Comparison of ENCODE assay signal across 18 cellular contexts in the genomic region with DNA sequence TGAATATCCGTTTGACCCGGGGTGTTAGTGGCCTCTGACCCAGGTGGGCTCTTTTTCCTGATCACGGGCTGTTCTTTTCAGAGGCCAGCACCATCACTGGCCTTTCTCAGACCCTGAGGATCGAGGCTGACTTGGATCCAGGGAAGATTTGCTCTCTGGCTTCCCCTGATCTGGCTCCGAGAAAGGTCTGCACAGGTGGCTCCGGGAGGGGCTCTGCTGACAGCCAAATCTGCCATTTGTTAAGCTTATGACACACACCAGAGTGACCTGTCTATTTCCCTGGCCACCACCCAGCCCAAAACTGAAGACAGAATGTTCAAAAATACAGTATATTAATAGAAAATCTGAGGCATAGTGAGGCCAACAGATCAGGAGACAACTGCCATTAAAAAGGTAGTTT.
DNase-seq lines count a peak whose midpoint lies in the region; ATAC-seq and TF ChIP-seq lines count a peak whose summit lies in the region.
"Had no signal": no experiment of that assay in that cellular context is flagged by ENCODE, and none has a peak within 500 bp of the region (broad histone marks: within the 10 kb centered on the region; RNA-seq: fewer than 3 reads in every experiment).

No MANE protein-coding gene starts in this region.

- H3K9me3 Mint-ChIP-seq in activated CD8-positive, alpha-beta memory T cell treated with anti-CD3 and anti-CD28 coated beads, Interleukin-2, amount 10 ng/mL, durations not matched to agents 7 days and 5 days (ENCODE audit: low read depth) = peaks cover 6% of the 10 kb centered on the region

- no peaks in the 10 kb centered on the region for H3K4me1 Mint-ChIP-seq in activated CD8-positive, alpha-beta memory T cell treated with anti-CD3 and anti-CD28 coated beads, Interleukin-2, amount 10 ng/mL, durations not matched to agents 7 days and 5 days
- H3K4me1 Mint-ChIP-seq: activated T-helper 17 cell treated with anti-CD3 and anti-CD28 coated beads, Interleukin-2, amount 50 U/mL, for 72 hours; stimulated activated naive CD8-positive, alpha-beta T cell treated with anti-CD3 and anti-CD28 coated beads, Interleukin-15, amount 100 ng/mL, for 72 hours had no signal

- H3K9me3 ChIP-seq in suprapubic skin = peaks cover 6% of the 10 kb centered on the region

- H3K36me3 ChIP-seq in suprapubic skin = no peaks in the 10 kb centered on the region
- H3K36me3 ChIP-seq: BLaER1 treated with 17β-estradiol and CSF1 and Interleukin-3, amounts not matched to agents 10 nM and 100 nM had no signal

- no peak for ATAC-seq in activated CD8-positive, alpha-beta memory T cell treated with anti-CD3 and anti-CD28 coated beads, Interleukin-2, amount 10 ng/mL, durations not matched to agents 7 days and 5 days
- ATAC-seq in GM21529 (IDR thresholded peaks at IDR 0.05; ENCODE audit: unreplicated experiment) = no peak
- ATAC-seq: activated T-helper 17 cell treated with anti-CD3 and anti-CD28 coated beads, Interleukin-2, amount 50 U/mL, for 72 hours; esophagus mucosa; HCT116; stimulated activated naive CD8-positive, alpha-beta T cell treated with anti-CD3 and anti-CD28 coated beads, Interleukin-15, amount 100 ng/mL, for 72 hours had no signal

- H3K4me3 Mint-ChIP-seq in activated CD8-positive, alpha-beta memory T cell treated with anti-CD3 and anti-CD28 coated beads, Interleukin-2, amount 10 ng/mL, durations not matched to agents 7 days and 5 days = no peak overlapping the region
- H3K4me3 Mint-ChIP-seq: activated T-helper 17 cell treated with anti-CD3 and anti-CD28 coated beads, Interleukin-2, amount 50 U/mL, for 72 hours; immature natural killer cell; stimulated activated naive CD8-positive, alpha-beta T cell treated with anti-CD3 and anti-CD28 coated beads, Interleukin-15, amount 100 ng/mL, for 72 hours; T-helper 2 cell treated with Interferon-gamma antibody and Interleukin-4, amounts not matched to agents 5 μg/mL and 100 μg/mL, for 36 hours had no signal

- TF ChIP-seq POLR2A in suprapubic skin (IDR thresholded peaks at IDR 0.05) = no peak

- CTCF ChIA-PET in activated CD8-positive, alpha-beta memory T cell treated with anti-CD3 and anti-CD28 coated beads, Interleukin-2, amount 10 ng/mL, durations not matched to agents 7 days and 5 days (lab: Charles Lee) = interaction anchor here (1.3 kb wide), 1 partner anchor 12 kb away, joined by 3 read pairs; no protein-coding TSS in a partner anchor

- no peak for TF ChIP-seq CTCF in VCaP (conservative IDR thresholded peaks at IDR 0.05)
- no peak for TF ChIP-seq CTCF in suprapubic skin (IDR thresholded peaks at IDR 0.05)
- TF ChIP-seq CTCF in GM13976 (IDR thresholded peaks at IDR 0.05; ENCODE audit: borderline replicate concordance, control extremely low read depth, extremely low read depth, insufficient read depth, missing control alignments) = no peak

- H3K27me3 ChIP-seq in suprapubic skin = peaks cover 26% of the 10 kb centered on the region
- H3K27me3 ChIP-seq: BLaER1 treated with 17β-estradiol and CSF1 and Interleukin-3, amounts not matched to agents 10 nM and 100 nM had no signal

- TF ChIP-seq EP300 in suprapubic skin (IDR thresholded peaks at IDR 0.05) = no peak

- H3K36me3 Mint-ChIP-seq in activated CD8-positive, alpha-beta memory T cell treated with anti-CD3 and anti-CD28 coated beads, Interleukin-2, amount 10 ng/mL, durations not matched to agents 7 days and 5 days = peaks cover 6% of the 10 kb centered on the region

- peak; percentile 18 for DNase-seq in activated CD8-positive, alpha-beta memory T cell treated with anti-CD3 and anti-CD28 coated beads, Interleukin-2, amount 10 ng/mL, durations not matched to agents 7 days and 5 days
- DNase-seq in activated CD8-positive, alpha-beta memory T cell treated with anti-CD3 and anti-CD28 coated beads for 24 hours = no peak
- DNase-seq in mesenteric fat pad (ENCODE audit: low spot score) (peak; percentile 62), suprapubic skin (ENCODE audit: low spot score in 2 of 2) (peak; percentile 36 to 52), NCI-H1436 (lab: John Stamatoyannopoulos, UW) (no peak), GM13976 (ENCODE audit: low spot score) (no peak)
- DNase-seq: immature natural killer cell had no signal

- 55% methylated on average over 6 of the region's 6 CpGs for WGBS in suprapubic skin

- peaks cover 37% of the 10 kb centered on the region for H3K4me1 ChIP-seq in suprapubic skin

- H3K4me3 ChIP-seq in suprapubic skin = no peak overlapping the region
- H3K4me3 ChIP-seq: BLaER1 treated with 17β-estradiol and CSF1 and Interleukin-3, amounts not matched to agents 10 nM and 100 nM; lung; SK-N-MC; skin epidermis had no signal

- in situ Hi-C loops in GM13976 (cut with MboI; ENCODE audit: low sequenced_read_pairs, unreplicated experiment) = no loop called here

- no peak overlapping the region for H3K27ac Mint-ChIP-seq in activated CD8-positive, alpha-beta memory T cell treated with anti-CD3 and anti-CD28 coated beads, Interleukin-2, amount 10 ng/mL, durations not matched to agents 7 days and 5 days
- H3K27ac Mint-ChIP-seq: activated T-helper 17 cell treated with anti-CD3 and anti-CD28 coated beads, Interleukin-2, amount 50 U/mL, for 72 hours; immature natural killer cell; stimulated activated naive CD8-positive, alpha-beta T cell treated with anti-CD3 and anti-CD28 coated beads, Interleukin-15, amount 100 ng/mL, for 72 hours; T-helper 2 cell treated with Interferon-gamma antibody and Interleukin-4, amounts not matched to agents 5 μg/mL and 100 μg/mL, for 36 hours had no signal

- H3K27me3 Mint-ChIP-seq in activated CD8-positive, alpha-beta memory T cell treated with anti-CD3 and anti-CD28 coated beads, Interleukin-2, amount 10 ng/mL, durations not matched to agents 7 days and 5 days = peaks cover 30% of the 10 kb centered on the region
- H3K27me3 Mint-ChIP-seq: stimulated activated naive CD8-positive, alpha-beta T cell treated with anti-CD3 and anti-CD28 coated beads, Interleukin-15, amount 100 ng/mL, for 72 hours had no signal

- H3K27ac ChIP-seq in VCaP = peak overlapping the region; percentile 83; the same call in 1 of the 2 replicates
- H3K27ac ChIP-seq in suprapubic skin = no peak overlapping the region
- H3K27ac ChIP-seq: BLaER1 treated with 17β-estradiol and CSF1 and Interleukin-3, amounts not matched to agents 10 nM and 100 nM; SK-N-MC had no signal

Comparison
In these comparisons a context has a peak if more than half of its experiments do, and no peak if none do; other contexts are left out.
1. DNase-seq: peak in activated CD8-positive, alpha-beta memory T cell treated with anti-CD3 and anti-CD28 coated beads, Interleukin-2, amount 10 ng/mL, durations not matched to agents 7 days and 5 days (single experiment), mesenteric fat pad (single experiment) and suprapubic skin (2 of 2); none in activated CD8-positive, alpha-beta memory T cell treated with anti-CD3 and anti-CD28 coated beads for 24 hours (single experiment), NCI-H1436 (single experiment) and GM13976 (single experiment).